ENCODE assay signal across 8 cellular contexts in genomic region chr19:49592486-49593232, GRCh38. TPM values are rescaled to one million over a fixed set of nuclear protein-coding genes. Genes with fewer than 3 reads are reported as not detected.
DNase-seq lines count a peak whose midpoint lies in the region; ATAC-seq, FAIRE-seq and TF ChIP-seq lines count a peak whose summit lies in the region.

No MANE protein-coding gene starts in this region.

- no peaks in the 10 kb centered on the region for H3K27me3 ChIP-seq in CD4-positive, alpha-beta T cell (ENCODE audit: control insufficient read depth, insufficient read depth, low read length)
- H3K27me3 ChIP-seq in HUES48 (ENCODE audit: control insufficient read depth, insufficient read depth, low read length) (no peaks in the 10 kb centered on the region), gastroesophageal sphincter (no peaks in the 10 kb centered on the region)

- DNase-seq in CD4-positive, alpha-beta T cell = no peak
- DNase-seq in activated CD4-positive, alpha-beta memory T cell treated with anti-CD3 and anti-CD28 coated beads for 36 hours = peak; percentile 37
- DNase-seq in retinal pigment epithelial cell (ENCODE audit: low read depth) (no peak), superior temporal gyrus (ENCODE audit: extremely low spot score) (no peak), H54 (ENCODE audit: insufficient read length, low spot score) (no peak)
- DNase-seq in central memory CD4-positive, alpha-beta T cell = no peak

- H3K9ac ChIP-seq in HUES48 (ENCODE audit: low read depth, low read length) = peak overlapping the region; percentile 86

- intact Hi-C loops in CD4-positive, alpha-beta T cell (cut with DNase I, micrococcal nuclease) = loop anchor here (1.0 to 2.0 kb wide), 3 partner anchors 46 to 72 kb away; partner anchors contain the start of genes BCL2L12 (in 1 of the 2), IRF3 (in 1 of the 2) and RRAS (in 1 of the 2)
- intact Hi-C loops in activated CD4-positive, alpha-beta memory T cell treated with anti-CD3 and anti-CD28 coated beads for 36 hours (cut with micrococcal nuclease) = loop anchor here (1.0 to 5.0 kb wide), 3 partner anchors 48 to 275 kb away; partner anchors contain the start of genes FUZ, PNKP and RRAS

- H3K36me3 Mint-ChIP-seq in CD4-positive, alpha-beta T cell (ENCODE audit: low read depth) = peaks cover 43% of the 10 kb centered on the region
- H3K36me3 Mint-ChIP-seq in activated CD4-positive, alpha-beta memory T cell treated with anti-CD3 and anti-CD28 coated beads for 36 hours = peaks cover 12% of the 10 kb centered on the region

- TF ChIP-seq EP300 in gastroesophageal sphincter (IDR thresholded peaks at IDR 0.05) = no peak

- H3K4me3 ChIP-seq in HUES48 (ENCODE audit: low read depth, low read length) = peak overlapping the region; percentile 75
- peak overlapping the region; percentile 89 to 94 for H3K4me3 ChIP-seq in gastroesophageal sphincter
- H3K4me3 ChIP-seq in retinal pigment epithelial cell (ENCODE audit: low read length) = peak overlapping the region; percentile 83

- H3K9me3 Mint-ChIP-seq in CD4-positive, alpha-beta T cell = no peaks in the 10 kb centered on the region
- no peaks in the 10 kb centered on the region for H3K9me3 Mint-ChIP-seq in activated CD4-positive, alpha-beta memory T cell treated with anti-CD3 and anti-CD28 coated beads for 36 hours

- no peaks in the 10 kb centered on the region for H3K9me3 ChIP-seq in CD4-positive, alpha-beta T cell (ENCODE audit: control insufficient read depth, low read length)
- H3K9me3 ChIP-seq in HUES48 (ENCODE audit: control insufficient read depth, insufficient read depth, low read length) (no peaks in the 10 kb centered on the region), gastroesophageal sphincter (no peaks in the 10 kb centered on the region)

- POLR2A ChIA-PET in CD4-positive, alpha-beta T cell (lab: Charles Lee) = interaction anchor here (0.7 to 6.2 kb wide), 13 partner anchors 11 to 96 kb away, joined by 3 to 86 read pairs (median 7); partner anchors contain the start of genes BCL2L12, IRF3, NOSIP and PRMT1
- POLR2A ChIA-PET in activated CD4-positive, alpha-beta memory T cell treated with anti-CD3 and anti-CD28 coated beads for 36 hours (lab: Charles Lee) = interaction anchor here (0.8 to 1.1 kb wide), 5 partner anchors 13 to 104 kb away, joined by 3 to 9 read pairs (median 3); partner anchors contain the start of genes BCL2L12, IRF3, NOSIP and PRRG2

- H3K4me1 Mint-ChIP-seq in CD4-positive, alpha-beta T cell (ENCODE audit: low read depth) = peaks cover 41% of the 10 kb centered on the region
- peaks cover 32% of the 10 kb centered on the region for H3K4me1 Mint-ChIP-seq in activated CD4-positive, alpha-beta memory T cell treated with anti-CD3 and anti-CD28 coated beads for 36 hours (ENCODE audit: low read depth)

- no peak for TF ChIP-seq CTCF in CD4-positive, alpha-beta T cell (IDR thresholded peaks at IDR 0.05)
- TF ChIP-seq CTCF in gastroesophageal sphincter (IDR thresholded peaks at IDR 0.05) (no peak), retinal pigment epithelial cell (conservative IDR thresholded peaks at IDR 0.05; ENCODE audit: low read depth, low read length) (no peak)

- ATAC-seq in CD4-positive, alpha-beta T cell (ENCODE audit: poor library complexity) = no peak
- no peak for ATAC-seq in gastroesophageal sphincter

- no peak for FAIRE-seq in H54 (lab: Jason Lieb, UNC)

- peak overlapping the region; percentile 96 for H3K4me3 Mint-ChIP-seq in CD4-positive, alpha-beta T cell
- peak overlapping the region; percentile 80 for H3K4me3 Mint-ChIP-seq in activated CD4-positive, alpha-beta memory T cell treated with anti-CD3 and anti-CD28 coated beads for 36 hours

- TF ChIP-seq POLR2A in gastroesophageal sphincter (IDR thresholded peaks at IDR 0.05) (no peak), H54 (IDR thresholded peaks at IDR 0.05; ENCODE audit: low read depth, low read length) (no peak)

- H3K36me3 ChIP-seq in HUES48 (ENCODE audit: control insufficient read depth, insufficient read depth, low read length) = peaks cover 36% of the 10 kb centered on the region
- peaks cover 0 to 37% of the 10 kb centered on the region in 2 donors for H3K36me3 ChIP-seq in gastroesophageal sphincter

- 5 to 6% methylated on average over 11 to 17 of the region's 28 CpGs for WGBS in gastroesophageal sphincter (ENCODE audit: low coverage in 1 of 2), 2 donors

- CTCF ChIA-PET in CD4-positive, alpha-beta T cell (lab: Charles Lee) = interaction anchor here (0.9 to 1.2 kb wide), 4 partner anchors 12 to 86 kb away, joined by 3 read pairs; partner anchors contain the start of gene NOSIP
- CTCF ChIA-PET in activated CD4-positive, alpha-beta memory T cell treated with anti-CD3 and anti-CD28 coated beads for 36 hours (lab: Charles Lee) = interaction anchor here (0.5 to 1.7 kb wide), 4 partner anchors 12 to 125 kb away, joined by 3 to 6 read pairs (median 3); partner anchors contain the start of gene NOSIP

- peak overlapping the region; percentile 82 for H3K27ac Mint-ChIP-seq in CD4-positive, alpha-beta T cell
- H3K27ac Mint-ChIP-seq in activated CD4-positive, alpha-beta memory T cell treated with anti-CD3 and anti-CD28 coated beads for 36 hours = peak overlapping the region; percentile 91

- H3K4me1 ChIP-seq in HUES48 (ENCODE audit: control insufficient read depth, insufficient read depth, low read length) = peaks cover 6% of the 10 kb centered on the region
- peaks cover 0 to 53% (median 12%) of the 10 kb centered on the region in 3 donors for H3K4me1 ChIP-seq in gastroesophageal sphincter

- H3K27me3 Mint-ChIP-seq in CD4-positive, alpha-beta T cell = no peaks in the 10 kb centered on the region
- no peaks in the 10 kb centered on the region for H3K27me3 Mint-ChIP-seq in activated CD4-positive, alpha-beta memory T cell treated with anti-CD3 and anti-CD28 coated beads for 36 hours

- H3K27ac ChIP-seq in CD4-positive, alpha-beta T cell (ENCODE audit: low read depth, low read length) = peak overlapping the region; percentile 80
- H3K27ac ChIP-seq in HUES48 (ENCODE audit: low read depth, low read length) = peak overlapping the region; percentile 99
- peak overlapping the region; percentile 65 to 98 (median 94) for H3K27ac ChIP-seq in gastroesophageal sphincter

RNA-seq across cellular contexts. Expression of gene PRR12, which starts 1.7 kb away (rescaled TPM):
- 10 to 100 TPM; 41.7 to 42.2 TPM for total RNA-seq in CD4-positive, alpha-beta T cell
- 10 to 100 TPM; 19.9 to 22.4 TPM for total RNA-seq in activated CD4-positive, alpha-beta memory T cell treated with anti-CD3 and anti-CD28 coated beads for 36 hours
- total RNA-seq in gastroesophageal sphincter = 10 to 100 TPM in 3 of 4 donors, 1 to 10 TPM in 1; 9.3 to 24.1 (median 14.8) TPM

RNA-seq across cellular contexts. Expression of gene PRRG2, which starts 11.5 kb away (rescaled TPM):
- total RNA-seq in CD4-positive, alpha-beta T cell = under 1 TPM; 0.49 to 0.78 TPM
- total RNA-seq in activated CD4-positive, alpha-beta memory T cell treated with anti-CD3 and anti-CD28 coated beads for 36 hours = 1 to 10 TPM in 1 of 2 experiments, under 1 TPM in 1; 0.85 to 1.5 TPM
- 1 to 10 TPM in 2 of 4 donors, not detected in 2; 1.0 to 1.1 TPM for total RNA-seq in gastroesophageal sphincter

RNA-seq across cellular contexts. Expression of gene NOSIP, which starts 12.3 kb away (rescaled TPM):
- 100 to 1,000 TPM; 202 to 203 TPM for total RNA-seq in CD4-positive, alpha-beta T cell
- 10 to 100 TPM; 80.3 to 84.3 TPM for total RNA-seq in activated CD4-positive, alpha-beta memory T cell treated with anti-CD3 and anti-CD28 coated beads for 36 hours
- total RNA-seq in gastroesophageal sphincter = 10 to 100 TPM; 45.5 to 59.6 (median 51.8) TPM

RNA-seq across cellular contexts. Expression of gene RRAS, which starts 47.3 kb away (rescaled TPM):
- 1 to 10 TPM; 4.2 to 4.7 TPM for total RNA-seq in CD4-positive, alpha-beta T cell
- 10 to 100 TPM; 12.2 to 14.4 TPM for total RNA-seq in activated CD4-positive, alpha-beta memory T cell treated with anti-CD3 and anti-CD28 coated beads for 36 hours
- 100 to 1,000 TPM; 100 to 162 (median 136) TPM for total RNA-seq in gastroesophageal sphincter

RNA-seq across cellular contexts. Expression of gene SCAF1, which starts 49.4 kb away (rescaled TPM):
- 10 to 100 TPM; 30.6 to 34.8 TPM for total RNA-seq in CD4-positive, alpha-beta T cell
- 10 to 100 TPM; 57.4 to 58.6 TPM for total RNA-seq in activated CD4-positive, alpha-beta memory T cell treated with anti-CD3 and anti-CD28 coated beads for 36 hours
- total RNA-seq in gastroesophageal sphincter = 10 to 100 TPM; 18.2 to 37.5 (median 18.5) TPM
